ENCODE assay signal across 10 cellular contexts in the genomic region with DNA sequence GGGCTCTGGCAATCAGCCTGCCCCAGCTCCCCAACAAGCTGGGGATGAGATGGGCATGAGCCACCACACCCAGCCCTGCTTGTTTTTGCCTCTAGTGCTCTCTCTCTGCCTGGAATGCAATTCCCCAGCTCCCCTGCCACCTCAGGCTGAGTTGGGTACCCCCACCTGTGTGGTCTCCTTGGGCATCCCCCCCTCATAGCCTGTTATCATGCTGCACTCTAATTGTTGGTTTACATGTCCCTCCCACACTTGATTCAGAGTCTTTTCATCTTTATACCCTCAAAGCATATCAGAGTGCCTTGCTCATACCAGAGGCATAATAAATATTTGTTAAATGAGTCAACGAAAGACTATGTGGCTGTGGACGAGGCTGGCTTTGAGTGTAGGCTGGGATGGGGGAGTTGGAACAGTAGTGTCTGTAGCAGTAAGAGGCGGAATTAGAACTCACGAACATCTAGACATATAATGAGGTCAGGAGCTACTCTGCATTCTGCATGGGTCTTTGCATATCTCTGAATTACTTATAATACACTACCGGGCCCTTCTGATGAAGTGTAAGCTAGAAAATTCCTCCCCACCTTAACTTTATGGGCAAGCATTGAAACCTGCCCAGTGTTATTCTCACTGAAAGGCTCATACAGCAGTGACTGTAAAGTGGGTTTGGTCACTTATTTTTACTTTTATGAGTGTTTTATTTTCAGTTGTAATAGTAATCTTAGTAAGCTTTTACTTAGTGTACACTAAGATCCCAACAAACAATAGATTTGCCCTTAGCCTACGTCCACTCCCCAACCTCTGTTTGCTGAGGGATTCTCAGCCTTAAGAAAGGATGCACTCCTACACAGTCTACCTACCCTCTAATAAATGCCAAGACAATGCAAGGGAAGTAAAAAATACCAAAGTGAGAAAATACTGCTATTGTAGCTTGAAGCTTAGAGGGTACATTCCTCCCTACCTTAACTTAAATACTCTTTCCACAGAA. TPM values are rescaled to one million over a fixed set of nuclear protein-coding genes. Genes with fewer than 3 reads are reported as not detected.
DNase-seq lines count a peak whose midpoint lies in the region; ATAC-seq and TF ChIP-seq lines count a peak whose summit lies in the region.
"Had no signal": no experiment of that assay in that cellular context is flagged by ENCODE, and none has a peak within 500 bp of the region (broad histone marks: within the 10 kb centered on the region; RNA-seq: fewer than 3 reads in every experiment).

No MANE protein-coding gene starts in this region.

- H3K9me3 ChIP-seq in HEK293 (ENCODE audit: control insufficient read depth, insufficient read depth, low read depth, low read length): no peaks in the 10 kb centered on the region
- peaks cover 11% of the 10 kb centered on the region for H3K9me3 ChIP-seq in upper lobe of right lung
- no peaks in the 10 kb centered on the region for H3K9me3 ChIP-seq in BE2C

- H3K4me3 ChIP-seq in HEK293 (ENCODE audit: low read depth, low read length): no peak overlapping the region
- H3K4me3 ChIP-seq in upper lobe of right lung: no peak overlapping the region
- no peak overlapping the region for H3K4me3 ChIP-seq in BE2C (ENCODE audit: low read depth, low read length)
- H3K4me3 ChIP-seq: left ventricle myocardium inferior had no signal

- intact Hi-C loops in upper lobe of right lung (cut with DNase I): no loop called here

- TF ChIP-seq CTCF in HEK293 (tag by site-specific recombination; IDR thresholded peaks at IDR 0.05) (no peak), upper lobe of right lung (IDR thresholded peaks at IDR 0.05) (no peak), BE2C (IDR thresholded peaks at IDR 0.05; ENCODE audit: low read depth, low read length) (no peak)

- no peaks in the 10 kb centered on the region for H3K36me3 ChIP-seq in HEK293 (ENCODE audit: control insufficient read depth in 2 of 2, insufficient read depth in 1 of 2, low read length in 2 of 2)
- no peaks in the 10 kb centered on the region for H3K36me3 ChIP-seq in upper lobe of right lung
- H3K36me3 ChIP-seq in BE2C: no peaks in the 10 kb centered on the region
- H3K36me3 ChIP-seq: left ventricle myocardium inferior had no signal

- POLR2A ChIA-PET in HEK293 (lab: Yijun Ruan, JAX): interaction anchor here (0.7 to 1.2 kb wide), 6 partner anchors 17 to 305 kb away, joined by 3 to 6 read pairs (median 4); partner anchors contain the start of gene EDN1

- H3K27me3 ChIP-seq in upper lobe of right lung (no peaks in the 10 kb centered on the region), BE2C (no peaks in the 10 kb centered on the region)

- no peaks in the 10 kb centered on the region; the same call in 1 of the 2 replicates for H3K4me1 ChIP-seq in HEK293 (ENCODE audit: control insufficient read depth, insufficient read depth, low read length)
- H3K4me1 ChIP-seq in upper lobe of right lung: no peaks in the 10 kb centered on the region
- no peaks in the 10 kb centered on the region for H3K4me1 ChIP-seq in BE2C
- H3K4me1 ChIP-seq: left ventricle myocardium inferior had no signal

- CTCF ChIA-PET in HEK293 (lab: Yijun Ruan, JAX): interaction anchor here (0.6 to 1.9 kb wide), 7 partner anchors 31 to 257 kb away, joined by 3 to 7 read pairs (median 4); no protein-coding TSS in a partner anchor

- DNase-seq in amniotic epithelial cell (ENCODE audit: low read depth): peak; percentile 96
- peak; percentile 80 for DNase-seq in islet precursor cell
- no peak for DNase-seq in upper lobe of right lung
- DNase-seq in BE2C: no peak
- DNase-seq: activated T-cell treated with anti-CD3 and anti-CD28 coated beads, Interleukin-2, amount 50 U/mL, for 4 hours; effector memory CD4-positive, alpha-beta T cell; left ventricle myocardium inferior had no signal

- ATAC-seq in upper lobe of right lung (peak; percentile 90), HG02884 (IDR thresholded peaks at IDR 0.05; ENCODE audit: unreplicated experiment) (no peak), HG02981 (IDR thresholded peaks at IDR 0.05; ENCODE audit: unreplicated experiment) (no peak)
- ATAC-seq: activated T-cell treated with anti-CD3 and anti-CD28 coated beads, Interleukin-2, amount 50 U/mL, for 4 hours had no signal

- H3K27ac ChIP-seq in HEK293 (ENCODE audit: extremely low read depth, low read depth, low read length) (no peak overlapping the region), upper lobe of right lung (peak overlapping the region; percentile 39)
- H3K27ac ChIP-seq: left ventricle myocardium inferior had no signal

TF ChIP-seq in HEK293, 187 proteins besides CTCF, POLR2A, EP300 and RAD21:
- TF ChIP-seq, protein P1, sequence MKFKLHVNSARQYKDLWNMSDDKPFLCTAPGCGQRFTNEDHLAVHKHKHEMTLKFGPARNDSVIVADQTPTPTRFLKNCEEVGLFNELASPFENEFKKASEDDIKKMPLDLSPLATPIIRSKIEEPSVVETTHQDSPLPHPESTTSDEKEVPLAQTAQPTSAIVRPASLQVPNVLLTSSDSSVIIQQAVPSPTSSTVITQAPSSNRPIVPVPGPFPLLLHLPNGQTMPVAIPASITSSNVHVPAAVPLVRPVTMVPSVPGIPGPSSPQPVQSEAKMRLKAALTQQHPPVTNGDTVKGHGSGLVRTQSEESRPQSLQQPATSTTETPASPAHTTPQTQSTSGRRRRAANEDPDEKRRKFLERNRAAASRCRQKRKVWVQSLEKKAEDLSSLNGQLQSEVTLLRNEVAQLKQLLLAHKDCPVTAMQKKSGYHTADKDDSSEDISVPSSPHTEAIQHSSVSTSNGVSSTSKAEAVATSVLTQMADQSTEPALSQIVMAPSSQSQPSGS (tag by site-specific recombination; IDR thresholded peaks at IDR 0.05; ENCODE audit: low read depth): no peak
- no peak for TF ChIP-seq SP2 (tag by site-specific recombination; IDR thresholded peaks at IDR 0.05)
- TF ChIP-seq ZNF560 (tag by site-specific recombination; IDR thresholded peaks at IDR 0.05; ENCODE audit: borderline replicate concordance): no peak
- TF ChIP-seq HOXD13 (CRISPR knock-in tag; IDR thresholded peaks at IDR 0.05; ENCODE audit: borderline replicate concordance): peak; percentile 59; the same call in 1 of the 2 replicates
- no peak for TF ChIP-seq ZNF433 (tag by site-specific recombination; IDR thresholded peaks at IDR 0.05; ENCODE audit: low read depth)
- TF ChIP-seq ZFHX2 (tag by site-specific recombination; conservative IDR thresholded peaks at IDR 0.05): peak; percentile 89
- TF ChIP-seq EGR2 (tag by site-specific recombination; IDR thresholded peaks at IDR 0.05; ENCODE audit: low read depth): peak; percentile 80
- no peak for TF ChIP-seq ZNF621 (tag by site-specific recombination; IDR thresholded peaks at IDR 0.05)
- no peak for TF ChIP-seq ZNF843 (tag by site-specific recombination; IDR thresholded peaks at IDR 0.05)
- no peak for TF ChIP-seq ZNF202 (tag by site-specific recombination; IDR thresholded peaks at IDR 0.05; ENCODE audit: borderline replicate concordance)
- peak; percentile 90 for TF ChIP-seq GLIS1 (tag by site-specific recombination; IDR thresholded peaks at IDR 0.05)
- TF ChIP-seq REPIN1 (tag by site-specific recombination; IDR thresholded peaks at IDR 0.05; ENCODE audit: low read depth): no peak
- TF ChIP-seq ZNF398 (tag by site-specific recombination; IDR thresholded peaks at IDR 0.05): peak; percentile 86
- TF ChIP-seq ZNF132 (tag by site-specific recombination; IDR thresholded peaks at IDR 0.05; ENCODE audit: borderline replicate concordance): no peak
- TF ChIP-seq ZSCAN18 (tag by site-specific recombination; IDR thresholded peaks at IDR 0.05): no peak
- TF ChIP-seq SP7 (tag by site-specific recombination; IDR thresholded peaks at IDR 0.05): peak; percentile 81
- TF ChIP-seq ZNF157 (tag by site-specific recombination; IDR thresholded peaks at IDR 0.05): no peak
- no peak for TF ChIP-seq SCRT1 (tag by site-specific recombination; IDR thresholded peaks at IDR 0.05; ENCODE audit: borderline replicate concordance)
TF ChIP-seq in HEK293: peak in this region for 6.

RNA-seq across cellular contexts. Expression of gene EDN1, which starts 58.7 kb away (rescaled TPM):
- 18.8 TPM for total RNA-seq in upper lobe of right lung
- not detected for polyA plus RNA-seq in BE2C (2012; ENCODE audit: insufficient read depth, insufficient read length, low read depth)

Comparison
In these comparisons a context has a peak if more than half of its experiments do, and no peak if none do; other contexts are left out.
1. DNase-seq: peak in amniotic epithelial cell (single experiment) and islet precursor cell (single experiment); none in upper lobe of right lung (single experiment) and BE2C (single experiment).